12 cellular contexts compared by ENCODE assay signal in genomic region chr2:54581326-54582039, GRCh38.
A peak's percentile ranks its signal among the peaks of the same experiment; 100 is the strongest.
DNase-seq lines count a peak whose midpoint lies in the region; ATAC-seq, FAIRE-seq and TF ChIP-seq lines count a peak whose summit lies in the region.
"Had no signal": no experiment of that assay in that cellular context is flagged by ENCODE, and none has a peak within 500 bp of the region (broad histone marks: within the 10 kb centered on the region; RNA-seq: fewer than 3 reads in every experiment).

No MANE protein-coding gene starts in this region.

- H3K27ac Mint-ChIP-seq in activated CD4-positive, alpha-beta T cell treated with anti-CD3 and anti-CD28 coated beads, Interleukin-2, amount 10 ng/mL, durations not matched to agents 7 days and 5 days = peak overlapping the region; percentile 76

- H3K36me3 Mint-ChIP-seq in activated CD4-positive, alpha-beta T cell treated with anti-CD3 and anti-CD28 coated beads, Interleukin-2, amount 10 ng/mL, durations not matched to agents 7 days and 5 days (ENCODE audit: low read depth) = peaks cover 47% of the 10 kb centered on the region

- no peaks in the 10 kb centered on the region for H3K27me3 ChIP-seq in neutrophil

- no peaks in the 10 kb centered on the region for H3K9me3 Mint-ChIP-seq in activated CD4-positive, alpha-beta T cell treated with anti-CD3 and anti-CD28 coated beads, Interleukin-2, amount 10 ng/mL, durations not matched to agents 7 days and 5 days

- peak overlapping the region; percentile 35 for H3K4me3 Mint-ChIP-seq in activated CD4-positive, alpha-beta T cell treated with anti-CD3 and anti-CD28 coated beads, Interleukin-2, amount 10 ng/mL, durations not matched to agents 7 days and 5 days

- no peak for TF ChIP-seq POLR2A in H54 (IDR thresholded peaks at IDR 0.05; ENCODE audit: low read depth, low read length)

- TF ChIP-seq CTCF in neutrophil (IDR thresholded peaks at IDR 0.05) (no peak), RWPE1 (conservative IDR thresholded peaks at IDR 0.05; ENCODE audit: low read depth) (no peak)

- ATAC-seq in HG02798 (IDR thresholded peaks at IDR 0.05; ENCODE audit: poor library complexity, unreplicated experiment) = peak; percentile 30

- DNase-seq in activated CD4-positive, alpha-beta T cell treated with anti-CD3 and anti-CD28 coated beads, Interleukin-2, amount 10 ng/mL, durations not matched to agents 7 days and 5 days = no peak
- no peak for DNase-seq in activated CD4-positive, alpha-beta T cell treated with anti-CD3 and anti-CD28 coated beads, Interleukin-2, amount 50 U/mL, for 4 hours
- peak; percentile 43 for DNase-seq in RPMI8226
- DNase-seq in H54 (ENCODE audit: insufficient read length, low spot score) = no peak
- DNase-seq in RWPE1 (ENCODE audit: low spot score) = no peak
- DNase-seq in UCSD-AML1 (lab: John Stamatoyannopoulos, UW; ENCODE audit: unreplicated experiment) = no peak
- DNase-seq: activated CD4-positive, alpha-beta T cell treated with anti-CD3 and anti-CD28 coated beads, Interleukin-2, amount 50 U/mL, for 1 hour; NCI-H510A had no signal

- H3K27ac ChIP-seq in neutrophil (peak overlapping the region; percentile 73), RWPE1 (no peak overlapping the region)
- H3K27ac ChIP-seq: parathyroid adenoma had no signal

- H3K9me3 ChIP-seq in neutrophil = no peaks in the 10 kb centered on the region

- H3K4me1 Mint-ChIP-seq in activated CD4-positive, alpha-beta T cell treated with anti-CD3 and anti-CD28 coated beads, Interleukin-2, amount 10 ng/mL, durations not matched to agents 7 days and 5 days = peaks cover 94% of the 10 kb centered on the region

- FAIRE-seq in H54 (lab: Jason Lieb, UNC) = no peak
- FAIRE-seq: colon had no signal

- peak overlapping the region; percentile 11 to 15 for H3K4me3 ChIP-seq in neutrophil (ENCODE audit: low read depth in 1 of 2, low read length in 1 of 2)

- CTCF ChIA-PET in activated CD4-positive, alpha-beta T cell treated with anti-CD3 and anti-CD28 coated beads, Interleukin-2, amount 10 ng/mL, durations not matched to agents 7 days and 5 days (lab: Charles Lee) = interaction anchor here (0.7 to 2.6 kb wide), 7 partner anchors 8 to 769 kb away, joined by 3 to 9 read pairs (median 3); no protein-coding TSS in a partner anchor
- CTCF ChIA-PET in RWPE1 (lab: Yijun Ruan, JAX) = no interaction called here

- H3K4me1 ChIP-seq in neutrophil (ENCODE audit: control insufficient read depth in 1 of 2, insufficient read depth in 1 of 2, low read depth in 1 of 2, low read length in 1 of 2) = peaks cover 58 to 59% of the 10 kb centered on the region in 2 experiments

- H3K27me3 Mint-ChIP-seq in activated CD4-positive, alpha-beta T cell treated with anti-CD3 and anti-CD28 coated beads, Interleukin-2, amount 10 ng/mL, durations not matched to agents 7 days and 5 days = no peaks in the 10 kb centered on the region

- H3K36me3 ChIP-seq in neutrophil = no peaks in the 10 kb centered on the region

- POLR2A ChIA-PET in activated CD4-positive, alpha-beta T cell treated with anti-CD3 and anti-CD28 coated beads, Interleukin-2, amount 10 ng/mL, durations not matched to agents 7 days and 5 days (lab: Charles Lee) = no interaction called here
- POLR2A ChIA-PET in RWPE1 (lab: Yijun Ruan, JAX; ENCODE audit: low non-redundant PET) = no interaction called here
